Comparison of ENCODE assay signal across 6 cellular contexts in genomic region chr19:2235396-2236284, GRCh38. TPM values are rescaled to one million over a fixed set of nuclear protein-coding genes. Genes with fewer than 3 reads are reported as not detected.
DNase-seq lines count a peak whose midpoint lies in the region; ATAC-seq and TF ChIP-seq lines count a peak whose summit lies in the region.

No MANE protein-coding gene starts in this region.

- POLR2A ChIA-PET in activated CD8-positive, alpha-beta T cell treated with anti-CD3 and anti-CD28 coated beads, Interleukin-2, amount 10 ng/mL, durations not matched to agents 7 days and 5 days (lab: Charles Lee), result interaction anchor here (0.7 to 2.0 kb wide), 5 partner anchors 22 to 241 kb away, joined by 3 to 13 read pairs (median 4); partner anchors contain the start of gene GADD45B

- intact Hi-C loops in lower leg skin (cut with DNase I; ENCODE audit: low total_unique reads), result loop anchor here (5.0 kb wide), 1 partner anchor 37 kb away; no protein-coding TSS in a partner anchor

- TF ChIP-seq POLR2A in lower leg skin (IDR thresholded peaks at IDR 0.05), result no peak

- CTCF ChIA-PET in activated CD8-positive, alpha-beta T cell treated with anti-CD3 and anti-CD28 coated beads, Interleukin-2, amount 10 ng/mL, durations not matched to agents 7 days and 5 days (lab: Charles Lee), result interaction anchor here (0.6 to 1.8 kb wide), 9 partner anchors 37 to 240 kb away, joined by 3 to 15 read pairs (median 3); partner anchors contain the start of genes GADD45B and PEAK3

- in situ Hi-C loops in KBM-7 (cut with MboI; ENCODE audit: low pct_unique_long_range_greater_than_20kb, low sequenced_read_pairs), result no loop called here

- ATAC-seq in GM19035 (IDR thresholded peaks at IDR 0.05; ENCODE audit: unreplicated experiment) (peak; percentile 12), HG03439 (IDR thresholded peaks at IDR 0.05; ENCODE audit: unreplicated experiment) (peak; percentile 20), HG02870 (IDR thresholded peaks at IDR 0.05; ENCODE audit: unreplicated experiment) (no peak)
- peak; percentile 14 for ATAC-seq in activated CD8-positive, alpha-beta T cell treated with anti-CD3 and anti-CD28 coated beads, Interleukin-2, amount 10 ng/mL, durations not matched to agents 7 days and 5 days

- no peaks in the 10 kb centered on the region for H3K9me3 Mint-ChIP-seq in activated CD8-positive, alpha-beta T cell treated with anti-CD3 and anti-CD28 coated beads, Interleukin-2, amount 10 ng/mL, durations not matched to agents 7 days and 5 days (ENCODE audit: insufficient read depth)

- peak overlapping the region; percentile 100 for H3K27ac Mint-ChIP-seq in activated CD8-positive, alpha-beta T cell treated with anti-CD3 and anti-CD28 coated beads, Interleukin-2, amount 10 ng/mL, durations not matched to agents 7 days and 5 days

- TF ChIP-seq CTCF in lower leg skin (IDR thresholded peaks at IDR 0.05), result peak in 1 of 3 donors; percentile 9

- no peak for DNase-seq in activated CD8-positive, alpha-beta T cell treated with anti-CD3 and anti-CD28 coated beads, Interleukin-2, amount 10 ng/mL, durations not matched to agents 7 days and 5 days
- DNase-seq in lower leg skin (ENCODE audit: low spot score in 2 of 2) (no peak), KBM-7 (no peak)

- H3K27me3 Mint-ChIP-seq in activated CD8-positive, alpha-beta T cell treated with anti-CD3 and anti-CD28 coated beads, Interleukin-2, amount 10 ng/mL, durations not matched to agents 7 days and 5 days (ENCODE audit: low read depth), result no peaks in the 10 kb centered on the region

- peaks cover 55% of the 10 kb centered on the region for H3K36me3 Mint-ChIP-seq in activated CD8-positive, alpha-beta T cell treated with anti-CD3 and anti-CD28 coated beads, Interleukin-2, amount 10 ng/mL, durations not matched to agents 7 days and 5 days (ENCODE audit: low read depth)

- H3K4me3 Mint-ChIP-seq in activated CD8-positive, alpha-beta T cell treated with anti-CD3 and anti-CD28 coated beads, Interleukin-2, amount 10 ng/mL, durations not matched to agents 7 days and 5 days, result peak overlapping the region; percentile 99

- peaks cover 53% of the 10 kb centered on the region for H3K4me1 Mint-ChIP-seq in activated CD8-positive, alpha-beta T cell treated with anti-CD3 and anti-CD28 coated beads, Interleukin-2, amount 10 ng/mL, durations not matched to agents 7 days and 5 days (ENCODE audit: low read depth)

- 0 to 1% methylated on average over 16 to 45 of the region's 73 CpGs for WGBS in lower leg skin, 2 donors

- peak overlapping the region; percentile 75 for H3K4me3 ChIP-seq in lower leg skin (ENCODE audit: low read depth, poor library complexity, severe bottlenecking)

RNA-seq across cellular contexts. Expression of gene PLEKHJ1, which starts 0.5 kb away (rescaled TPM):
- total RNA-seq in activated CD8-positive, alpha-beta T cell treated with anti-CD3 and anti-CD28 coated beads, Interleukin-2, amount 10 ng/mL, durations not matched to agents 7 days and 5 days, result 10 to 100 TPM; 78.0 to 79.9 TPM
- 10 to 100 TPM; 52.2 to 80.5 (median 70.0) TPM for total RNA-seq in lower leg skin

RNA-seq across cellular contexts. Expression of gene SF3A2, which starts 1.0 kb away (rescaled TPM):
- 100 to 1,000 TPM; 157 to 163 TPM for total RNA-seq in activated CD8-positive, alpha-beta T cell treated with anti-CD3 and anti-CD28 coated beads, Interleukin-2, amount 10 ng/mL, durations not matched to agents 7 days and 5 days
- 10 to 100 TPM; 35.6 to 85.6 (median 47.8) TPM for total RNA-seq in lower leg skin

RNA-seq across cellular contexts. Expression of gene AMH, which starts 13.5 kb away (rescaled TPM):
- total RNA-seq in activated CD8-positive, alpha-beta T cell treated with anti-CD3 and anti-CD28 coated beads, Interleukin-2, amount 10 ng/mL, durations not matched to agents 7 days and 5 days, result 10 to 100 TPM; 10.3 to 12.1 TPM
- 1 to 10 TPM in 3 of 4 donors, under 1 TPM in 1; 0.13 to 1.3 (median 1.2) TPM for total RNA-seq in lower leg skin

RNA-seq across cellular contexts. Expression of gene JSRP1, which starts 20.6 kb away (rescaled TPM):
- total RNA-seq in activated CD8-positive, alpha-beta T cell treated with anti-CD3 and anti-CD28 coated beads, Interleukin-2, amount 10 ng/mL, durations not matched to agents 7 days and 5 days, result not detected
- total RNA-seq in lower leg skin, result not detected

RNA-seq across cellular contexts. Expression of gene PEAK3, which starts 46.3 kb away (rescaled TPM):
- under 1 TPM; 0.16 to 0.34 TPM for total RNA-seq in activated CD8-positive, alpha-beta T cell treated with anti-CD3 and anti-CD28 coated beads, Interleukin-2, amount 10 ng/mL, durations not matched to agents 7 days and 5 days
- total RNA-seq in lower leg skin, result under 1 TPM; 0.30 to 0.97 (median 0.76) TPM

Comparison
In these comparisons a context has a peak if more than half of its experiments do, and no peak if none do; other contexts are left out.
1. RNA of gene AMH, which starts 13.5 kb away (total RNA-seq): 10.3 to 12.1 TPM in activated CD8-positive, alpha-beta T cell treated with anti-CD3 and anti-CD28 coated beads, Interleukin-2, amount 10 ng/mL, durations not matched to agents 7 days and 5 days; 0.13 to 1.3 TPM in lower leg skin; every median in the first group is over 4 times any median in the second.